10 cellular contexts compared by ENCODE assay signal in genomic region chr6:169251822-169252804, GRCh38. TPM values are rescaled to one million over a fixed set of nuclear protein-coding genes. Genes with fewer than 3 reads are reported as not detected.
DNase-seq lines count a peak whose midpoint lies in the region; ATAC-seq and TF ChIP-seq lines count a peak whose summit lies in the region.
"Had no signal": no experiment of that assay in that cellular context is flagged by ENCODE, and none has a peak within 500 bp of the region (broad histone marks: within the 10 kb centered on the region; RNA-seq: fewer than 3 reads in every experiment).

No MANE protein-coding gene starts in this region.

- H3K36me3 ChIP-seq in sigmoid colon = peaks cover 0 to 18% (median 0%) of the 10 kb centered on the region in 4 donors
- H3K36me3 ChIP-seq: colonic mucosa had no signal

- intact Hi-C loops in sigmoid colon (cut with DNase I) = loop anchor here (2.0 kb wide), 1 partner anchor 37 kb away; no protein-coding TSS in a partner anchor

- peak overlapping the region; percentile 8 to 71 (median 62) for H3K27ac ChIP-seq in sigmoid colon
- H3K27ac ChIP-seq: colonic mucosa had no signal

- no peak for TF ChIP-seq EP300 in sigmoid colon (IDR thresholded peaks at IDR 0.05)

- H3K9me3 ChIP-seq in iPS-18c (ENCODE audit: control insufficient read depth, insufficient read depth, low read length) (no peaks in the 10 kb centered on the region), sigmoid colon (no peaks in the 10 kb centered on the region)
- H3K9me3 ChIP-seq: colonic mucosa had no signal

- no peaks in the 10 kb centered on the region for H3K27me3 ChIP-seq in sigmoid colon

- H3K4me3 ChIP-seq in WI38 (ENCODE audit: low read depth, low read length) (peak overlapping the region; percentile 60), iPS-18c (ENCODE audit: insufficient read depth, low read depth, low read length) (peak overlapping the region; percentile 22; the same call in 1 of the 2 replicates), sigmoid colon (peak overlapping the region; percentile 24 to 46 (median 40))
- H3K4me3 ChIP-seq: colonic mucosa had no signal

- DNase-seq in EH (ENCODE audit: low read depth) (peak; percentile 20), sigmoid colon (no peak), CD1c-positive myeloid dendritic cell (ENCODE audit: extremely low spot score) (no peak), kidney glomerular epithelial cell (lab: John Stamatoyannopoulos, UW) (no peak), NOMO-1 treated with dmso at 0.1 percent for 144 hours (lab: John Stamatoyannopoulos, UW; ENCODE audit: unreplicated experiment) (no peak)
- DNase-seq: colonic mucosa, SHP77 treated with DMSO at 0.1 percent for 48 hours had no signal

- WGBS in sigmoid colon, 2 donors = 38 to 63% methylated on average over 27 of the region's 27 CpGs

- no peak for TF ChIP-seq POLR2A in sigmoid colon (IDR thresholded peaks at IDR 0.05)

- no peak for TF ChIP-seq CTCF in WI38 (IDR thresholded peaks at IDR 0.05; ENCODE audit: low read depth, low read length)
- no peak for TF ChIP-seq CTCF in sigmoid colon (IDR thresholded peaks at IDR 0.05)

- peaks cover 0 to 40% (median 15%) of the 10 kb centered on the region in 4 donors for H3K4me1 ChIP-seq in sigmoid colon
- H3K4me1 ChIP-seq: colonic mucosa had no signal

- ATAC-seq in HG02973 (IDR thresholded peaks at IDR 0.05; ENCODE audit: unreplicated experiment) = no peak

RNA-seq across cellular contexts. Expression of gene THBS2, which starts 1.5 kb away (rescaled TPM):
- 10 to 100 TPM; 37.6 to 59.0 (median 42.7) TPM for total RNA-seq in sigmoid colon
- 1 to 10 TPM; 1.7 to 3.0 (median 1.8) TPM for polyA plus RNA-seq in sigmoid colon
